20 cellular contexts compared by ENCODE assay signal in genomic region chr7:71271203-71271602, GRCh38.
"Had no signal": no experiment of that assay in that cellular context is flagged by ENCODE, and none has a peak within 500 bp of the region (broad histone marks: within the 10 kb centered on the region; RNA-seq: fewer than 3 reads in every experiment).

No MANE protein-coding gene starts in this region.

- ATAC-seq: activated CD8-positive, alpha-beta memory T cell treated with anti-CD3 and anti-CD28 coated beads, Interleukin-2, amount 10 ng/mL, durations not matched to agents 7 days and 5 days; activated T-helper 17 cell treated with anti-CD3 and anti-CD28 coated beads, Interleukin-2, amount 50 U/mL, for 72 hours; foreskin keratinocyte; left colon; lower lobe of right lung; stimulated activated naive B cell treated with anti-CD40 and anti-IgM and Interleukin-4, amounts not matched to agents 10 μg/mL and 1 μg/mL and 100 μg/mL, for 72 hours; T-cell had no signal

- H3K4me1 ChIP-seq: foreskin keratinocyte, lower lobe of right lung had no signal

- H3K9me3 ChIP-seq: thyroid gland had no signal

- H3K9ac ChIP-seq: SK-N-SH had no signal

- H3K27me3 ChIP-seq: foreskin keratinocyte, thyroid gland had no signal

- DNase-seq: activated B cell treated with CpG ODN at 0.5 μM for 24 hours; activated CD4-positive, alpha-beta memory T cell treated with anti-CD3 and anti-CD28 coated beads, Interleukin-2, amount 10 ng/mL, durations not matched to agents 7 days and 5 days; activated CD4-positive, alpha-beta T cell treated with anti-CD3 and anti-CD28 coated beads for 4 hours; activated CD8-positive, alpha-beta memory T cell treated with anti-CD3 and anti-CD28 coated beads, Interleukin-2, amount 10 ng/mL, durations not matched to agents 7 days and 5 days; activated naive CD4-positive, alpha-beta T cell; activated naive CD8-positive, alpha-beta T cell treated with anti-CD3 and anti-CD28 coated beads for 36 hours; amygdala; caudate nucleus; endodermal cell; foreskin keratinocyte; glutamatergic neuron; hippocampal formation; left colon; lower lobe of right lung; SK-N-SH; stimulated activated naive B cell treated with anti-CD40 and anti-IgM and Interleukin-4, amounts not matched to agents 10 μg/mL and 1 μg/mL and 100 μg/mL, for 72 hours; T-cell; thyroid gland had no signal

- H3K36me3 ChIP-seq: lower lobe of right lung, thyroid gland had no signal

- H3K27ac ChIP-seq: epithelial cell of prostate, foreskin keratinocyte, lower lobe of right lung, thyroid gland had no signal

- H3K4me3 ChIP-seq: lower lobe of right lung, thyroid gland had no signal
